2 cellular contexts compared by ENCODE assay signal in genomic region chr2:64996914-64997313, GRCh38.
TF ChIP-seq lines count a peak whose summit lies in the region.

No MANE protein-coding gene starts in this region.

TF ChIP-seq in HEK293, 187 proteins besides CTCF, POLR2A, EP300 and RAD21:
- TF ChIP-seq ZNF792 (tag by site-specific recombination; IDR thresholded peaks at IDR 0.05) (no peak), PRDM1 (tag by site-specific recombination; IDR thresholded peaks at IDR 0.05) (0 out of 2 replicates have a peak, but pooled peaks have one; percentile 9)

TF ChIP-seq in GM12878, 131 proteins besides CTCF, POLR2A, EP300 and RAD21:
- TF ChIP-seq IKZF1 (conservative IDR thresholded peaks at IDR 0.05) = no peak
- no peak for TF ChIP-seq ZZZ3 (IDR thresholded peaks at IDR 0.05; ENCODE audit: control insufficient read depth, insufficient read length, low read depth)
- TF ChIP-seq ZNF592 (IDR thresholded peaks at IDR 0.05) = no peak
- TF ChIP-seq IRF4 (IDR thresholded peaks at IDR 0.05; ENCODE audit: low read depth, low read length) = no peak
- TF ChIP-seq CBX3 (IDR thresholded peaks at IDR 0.05; ENCODE audit: borderline replicate concordance, low read depth) = no peak
- no peak for TF ChIP-seq CEBPB (IDR thresholded peaks at IDR 0.05; ENCODE audit: borderline replicate concordance in 1 of 2, low read depth in 2 of 2, low read length in 2 of 2)
- no peak for TF ChIP-seq ZNF622 (IDR thresholded peaks at IDR 0.05)
- TF ChIP-seq PAX5 (IDR thresholded peaks at IDR 0.05; ENCODE audit: borderline replicate concordance, low read depth, low read length) = no peak
- TF ChIP-seq NBN (IDR thresholded peaks at IDR 0.05) = no peak
- TF ChIP-seq ZBTB33 (IDR thresholded peaks at IDR 0.05) = no peak
- no peak for TF ChIP-seq JUND (IDR thresholded peaks at IDR 0.05; ENCODE audit: low read depth, low read length)
- no peak for TF ChIP-seq TCF3 (IDR thresholded peaks at IDR 0.05; ENCODE audit: borderline replicate concordance, insufficient read depth, low read depth, low read length)
- TF ChIP-seq RELA (IDR thresholded peaks at IDR 0.05; ENCODE audit: borderline replicate concordance, partially characterized antibody) = no peak
- no peak for TF ChIP-seq RAD51 (IDR thresholded peaks at IDR 0.05)
- no peak for TF ChIP-seq RELB (IDR thresholded peaks at IDR 0.05; ENCODE audit: low read depth)
